8 cellular contexts compared by ENCODE assay signal in the genomic region with DNA sequence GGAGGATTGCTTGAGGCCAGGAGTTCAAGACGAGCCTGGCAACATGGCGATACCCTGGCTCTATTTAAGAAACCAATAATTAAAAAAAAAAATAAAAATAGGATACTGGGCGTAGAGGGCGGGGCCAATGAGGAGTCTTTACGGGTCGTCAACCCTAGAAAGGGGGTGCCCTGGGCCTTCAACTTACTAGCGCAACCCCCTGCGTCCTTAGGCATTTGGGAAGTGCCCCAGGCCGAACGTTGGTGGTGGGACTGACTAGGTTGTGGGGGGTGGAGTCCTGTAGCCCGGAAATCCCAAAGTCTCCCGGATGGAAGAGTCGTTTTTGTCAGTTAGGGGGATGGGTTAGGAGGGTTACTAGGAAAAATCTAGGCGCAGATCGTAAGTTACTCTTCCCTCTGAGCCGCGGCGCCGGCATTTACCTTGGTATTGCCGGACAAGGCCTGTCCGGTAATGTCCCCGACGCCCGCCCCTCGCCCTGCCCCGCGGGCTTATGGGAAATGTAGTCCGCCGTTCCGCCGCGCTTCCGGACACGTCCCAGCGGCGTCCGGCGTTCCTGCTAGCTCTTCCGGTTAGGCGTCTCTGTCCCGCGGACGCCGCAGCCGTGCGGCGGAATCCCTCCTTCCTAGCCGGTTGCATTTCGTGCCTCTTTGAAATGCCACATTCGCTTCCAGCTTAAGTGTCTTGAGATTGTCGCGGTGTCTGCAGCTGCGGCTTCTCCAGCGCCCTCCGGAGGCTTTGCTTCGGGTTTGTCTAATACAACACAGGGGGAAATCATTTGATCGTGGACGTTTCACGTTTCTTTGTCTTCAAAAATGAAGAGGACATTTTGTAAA. TPM values are rescaled to one million over a fixed set of nuclear protein-coding genes. Genes with fewer than 3 reads are reported as not detected.
DNase-seq lines count a peak whose midpoint lies in the region; ATAC-seq and TF ChIP-seq lines count a peak whose summit lies in the region.

No MANE protein-coding gene starts in this region.

- H3K23ac ChIP-seq in neuronal stem cell (ENCODE audit: low read depth, low read length, poor library complexity) = peak overlapping the region; percentile 89

- H3K4ac ChIP-seq in neuronal stem cell (ENCODE audit: low read length) = no peak overlapping the region

- H2BK15ac ChIP-seq in neuronal stem cell (ENCODE audit: low read length) = no peak overlapping the region

- H2BK12ac ChIP-seq in neuronal stem cell (ENCODE audit: low read length) = no peak overlapping the region

- no peak overlapping the region for H2BK5ac ChIP-seq in neuronal stem cell (ENCODE audit: low read length)

- H3K4me1 ChIP-seq in foreskin keratinocyte = peaks cover 7% of the 10 kb centered on the region
- peaks cover 4 to 8% of the 10 kb centered on the region in 2 donors for H3K4me1 ChIP-seq in neuronal stem cell (ENCODE audit: control insufficient read depth in 2 of 2, insufficient read depth in 1 of 2, low read depth in 1 of 2, low read length in 2 of 2)

- H4K91ac ChIP-seq in neuronal stem cell (ENCODE audit: low read depth, low read length, poor library complexity) = no peak overlapping the region

- H3K4me3 ChIP-seq in MG63 (peak overlapping the region; percentile 75), neuronal stem cell (ENCODE audit: low read length in 2 of 2) (peak overlapping the region; percentile 61 to 93)

- H3K9me3 ChIP-seq in MG63 (no peaks in the 10 kb centered on the region), neuronal stem cell (replicated peaks in 1 of 2; ENCODE audit: control insufficient read depth in 2 of 2, insufficient read depth in 1 of 2, low read depth in 1 of 2, low read length in 2 of 2) (no peaks in the 10 kb centered on the region)

- peak overlapping the region; percentile 60 for H3K9ac ChIP-seq in neuronal stem cell (ENCODE audit: low read depth, low read length, poor library complexity)

- no peaks in the 10 kb centered on the region for H3K79me1 ChIP-seq in neuronal stem cell (ENCODE audit: low read depth, low read length)

- no peak overlapping the region for H2AK5ac ChIP-seq in neuronal stem cell (ENCODE audit: low read depth, low read length)

- peak; percentile 84 for ATAC-seq in foreskin keratinocyte

- H3K14ac ChIP-seq in neuronal stem cell (ENCODE audit: low read length) = peak overlapping the region; percentile 38

- peak overlapping the region; percentile 94 for H3K4me2 ChIP-seq in neuronal stem cell (ENCODE audit: insufficient read depth, low read length, poor library complexity, severe bottlenecking)

- H4K8ac ChIP-seq in neuronal stem cell (ENCODE audit: low read depth, low read length) = no peak overlapping the region

- H2AFZ ChIP-seq in neuronal stem cell (ENCODE audit: low read length) = peak overlapping the region; percentile 79

- H3K27ac ChIP-seq in foreskin keratinocyte (peak overlapping the region; percentile 70), neuronal stem cell (replicated peaks; ENCODE audit: low read length) (peak overlapping the region; percentile 99), substantia nigra (ENCODE audit: low read depth, low read length, poor library complexity, severe bottlenecking) (peak overlapping the region; percentile 96)

- H2BK120ac ChIP-seq in neuronal stem cell (ENCODE audit: low read depth, low read length) = no peak overlapping the region

- no peaks in the 10 kb centered on the region for H3K27me3 ChIP-seq in MG63
- H3K27me3 ChIP-seq in foreskin keratinocyte = no peaks in the 10 kb centered on the region
- no peaks in the 10 kb centered on the region for H3K27me3 ChIP-seq in neuronal stem cell (ENCODE audit: control insufficient read depth in 3 of 3, insufficient read depth in 3 of 3, low read depth in 1 of 3, low read length in 3 of 3)

- H3K18ac ChIP-seq in neuronal stem cell (ENCODE audit: low read length) = peak overlapping the region; percentile 93

- WGBS in neuronal stem cell (ENCODE audit: extremely low coverage in 2 of 2, insufficient read length in 2 of 2, insufficient replicate concordance in 1 of 2), 2 donors = no CpG with 5 or more reads among the region's 59 CpGs

- peaks cover 2% of the 10 kb centered on the region for H3K36me3 ChIP-seq in MG63
- peaks cover 0 to 10% of the 10 kb centered on the region in 2 donors for H3K36me3 ChIP-seq in neuronal stem cell (replicated peaks in 1 of 2; ENCODE audit: control insufficient read depth in 2 of 2, insufficient read depth in 2 of 2, low read length in 2 of 2)

- peak; percentile 50 for TF ChIP-seq CTCF in foreskin keratinocyte (conservative IDR thresholded peaks at IDR 0.05)

- peak; percentile 95 for DNase-seq in GM03348 (ENCODE audit: low spot score)
- peak; percentile 96 for DNase-seq in HCEC 1CT
- peak; percentile 93 for DNase-seq in MG63
- DNase-seq in SIG-M5 (lab: John Stamatoyannopoulos, UW) = peak; percentile 38
- DNase-seq in activated gamma-delta T cell treated with anti-CD3 and anti-CD28 coated beads, Interleukin-2, amount 50 U/mL, for 16 hours (ENCODE audit: low read depth) = peak; percentile 78
- peak; percentile 78 to 92 for DNase-seq in foreskin keratinocyte
- peak; percentile 93 for DNase-seq in neuronal stem cell (ENCODE audit: low spot score)
- DNase-seq in substantia nigra (lab: John Stamatoyannopoulos, UW) = peak; percentile 45 to 93 (median 84)

RNA-seq across cellular contexts. Expression of gene ACBD5, which starts 1.3 kb away (rescaled TPM):
- 12.8 and 26.1 TPM in 2 replicates for total RNA-seq in MG63 (2014; rRNA removed; shearing (Covaris generic); ENCODE audit: low replicate concordance)
- 17.1 and 19.0 TPM in 2 replicates for total RNA-seq in foreskin keratinocyte
- polyA plus RNA-seq in foreskin keratinocyte = 5.2 and 6.7 TPM in 2 replicates
- 8.5 TPM for polyA plus RNA-seq in neuronal stem cell (2013, experiment 1 of 2)
- polyA plus RNA-seq in neuronal stem cell (2013, experiment 2 of 2) = 8.4 TPM

Comparison
In these comparisons a context has a peak if more than half of its experiments do, and no peak if none do; other contexts are left out.
1. Peak in every context shown above with its lines: DNase-seq, ATAC-seq, H3K4me3 ChIP-seq and H3K27ac ChIP-seq.
2. DNase-seq: peak in every context shown above with its lines; median percentile 96 in HCEC 1CT; 95 in GM03348; 93 in MG63; 93 in neuronal stem cell; 85 in foreskin keratinocyte; 84 in substantia nigra; 78 in activated gamma-delta T cell treated with anti-CD3 and anti-CD28 coated beads, Interleukin-2, amount 50 U/mL, for 16 hours; 38 in SIG-M5.